ENCODE assay signal across 1 cellular context in genomic region chr1:19974822-19975416, GRCh38.
TF ChIP-seq lines count a peak whose summit lies in the region.

No MANE protein-coding gene starts in this region.

TF ChIP-seq in HCT116, 20 proteins besides CTCF, POLR2A, EP300 and RAD21 (continued from another document):
- TF ChIP-seq REST (IDR thresholded peaks at IDR 0.05; ENCODE audit: low read depth) = no peak
- no peak for TF ChIP-seq CEBPB (IDR thresholded peaks at IDR 0.05; ENCODE audit: low read depth)
